In the genomic region with DNA sequence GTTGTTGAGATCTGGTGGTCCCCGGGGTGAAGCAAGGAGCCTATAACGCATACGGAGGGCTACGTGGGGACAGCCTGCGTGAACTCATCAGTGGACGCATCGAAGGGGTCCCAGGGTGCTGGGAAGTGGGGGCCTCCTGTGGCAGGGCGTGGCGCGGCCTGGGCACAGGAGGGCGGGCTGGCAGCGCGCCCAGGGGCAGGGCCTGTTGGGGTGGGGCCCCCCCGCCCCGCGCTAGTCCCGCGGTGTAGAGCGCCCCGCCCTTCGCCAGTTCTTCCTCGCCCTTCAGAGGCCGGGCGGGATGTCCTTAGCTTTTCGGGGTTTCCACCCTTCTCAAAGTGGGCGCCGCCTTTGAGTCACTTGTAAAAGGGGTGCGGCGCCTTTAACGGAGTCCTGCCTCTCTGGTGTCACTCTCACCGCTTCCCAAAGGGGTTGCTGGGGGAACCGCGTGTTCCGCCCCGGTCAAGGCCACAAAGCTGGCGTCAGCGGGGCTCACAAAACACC, we compare ENCODE assay signal across 1 cellular context.
TF ChIP-seq lines count a peak whose summit lies in the region.

No MANE protein-coding gene starts in this region.

TF ChIP-seq in HEK293, 187 proteins besides CTCF, POLR2A, EP300 and RAD21 (continued from another document and continues in another):
- TF ChIP-seq PRDM10 (tag by site-specific recombination; IDR thresholded peaks at IDR 0.05) (peak; percentile 52), ZBTB17 (tag by site-specific recombination; IDR thresholded peaks at IDR 0.05) (no peak), ZNF701 (tag by site-specific recombination; IDR thresholded peaks at IDR 0.05) (no peak), ZNF830 (tag by site-specific recombination; IDR thresholded peaks at IDR 0.05; ENCODE audit: low read depth) (no peak), MZF1 (tag by site-specific recombination; IDR thresholded peaks at IDR 0.05; ENCODE audit: borderline replicate concordance) (no peak), ZNF514 (tag by site-specific recombination; IDR thresholded peaks at IDR 0.05) (no peak), ZNF19 (tag by site-specific recombination; IDR thresholded peaks at IDR 0.05; ENCODE audit: low read depth) (no peak), ZNF37A (tag by site-specific recombination; IDR thresholded peaks at IDR 0.05) (no peak), ZNF350 (tag by site-specific recombination; IDR thresholded peaks at IDR 0.05) (no peak), ZNF76 (tag by site-specific recombination; IDR thresholded peaks at IDR 0.05; ENCODE audit: borderline replicate concordance, low read depth) (no peak; the same call in 1 of the 2 replicates), ZNF654 (tag by site-specific recombination; IDR thresholded peaks at IDR 0.05; ENCODE audit: low read depth) (no peak), ZNF16 (tag by site-specific recombination; IDR thresholded peaks at IDR 0.05; ENCODE audit: low read depth) (no peak), ZBTB48 (tag by site-specific recombination; IDR thresholded peaks at IDR 0.05) (peak; percentile 82), REST (tag by site-specific recombination; IDR thresholded peaks at IDR 0.05) (no peak), ZIC2 (tag by site-specific recombination; IDR thresholded peaks at IDR 0.05) (peak; percentile 53; the same call in 1 of the 2 replicates), MEIS1 (CRISPR knock-in tag; IDR thresholded peaks at IDR 0.05; ENCODE audit: borderline replicate concordance) (no peak), KLF1 (tag by site-specific recombination; IDR thresholded peaks at IDR 0.05) (peak; percentile 99), ZNF645 (tag by site-specific recombination; IDR thresholded peaks at IDR 0.05) (no peak), ZNF23 (tag by site-specific recombination; IDR thresholded peaks at IDR 0.05; ENCODE audit: borderline replicate concordance) (no peak), EGR2 (tag by site-specific recombination; IDR thresholded peaks at IDR 0.05; ENCODE audit: low read depth) (no peak), ZNF768 (tag by site-specific recombination; IDR thresholded peaks at IDR 0.05) (no peak), ZBTB8A (tag by site-specific recombination; IDR thresholded peaks at IDR 0.05) (peak; percentile 93), KLF16 (tag by site-specific recombination; IDR thresholded peaks at IDR 0.05) (no peak), ZNF501 (tag by site-specific recombination; IDR thresholded peaks at IDR 0.05) (no peak; the same call in none of the 2 replicates), ZNF626 (tag by site-specific recombination; IDR thresholded peaks at IDR 0.05) (no peak), PRDM2 (tag by site-specific recombination; IDR thresholded peaks at IDR 0.05; ENCODE audit: borderline replicate concordance) (no peak), ZNF677 (tag by site-specific recombination; IDR thresholded peaks at IDR 0.05) (no peak), ZFP3 (tag by site-specific recombination; IDR thresholded peaks at IDR 0.05; ENCODE audit: low read depth) (no peak), ZNF324 (tag by site-specific recombination; IDR thresholded peaks at IDR 0.05) (no peak), ZSCAN23 (tag by site-specific recombination; IDR thresholded peaks at IDR 0.05) (no peak), ZNF223 (tag by site-specific recombination; IDR thresholded peaks at IDR 0.05) (no peak), ZBTB6 (tag by site-specific recombination; IDR thresholded peaks at IDR 0.05) (no peak), ZNF670 (tag by site-specific recombination; IDR thresholded peaks at IDR 0.05; ENCODE audit: low read depth) (no peak), TSHZ1 (tag by site-specific recombination; IDR thresholded peaks at IDR 0.05; ENCODE audit: borderline replicate concordance) (no peak), ZNF248 (tag by site-specific recombination; IDR thresholded peaks at IDR 0.05) (no peak), ZNF404 (tag by site-specific recombination; IDR thresholded peaks at IDR 0.05) (no peak), ZEB2 (tag by site-specific recombination; IDR thresholded peaks at IDR 0.05) (peak; percentile 52; the same call in 1 of the 2 replicates), YY1 (tag by site-specific recombination; IDR thresholded peaks at IDR 0.05) (no peak)
- TF ChIP-seq, protein P1, sequence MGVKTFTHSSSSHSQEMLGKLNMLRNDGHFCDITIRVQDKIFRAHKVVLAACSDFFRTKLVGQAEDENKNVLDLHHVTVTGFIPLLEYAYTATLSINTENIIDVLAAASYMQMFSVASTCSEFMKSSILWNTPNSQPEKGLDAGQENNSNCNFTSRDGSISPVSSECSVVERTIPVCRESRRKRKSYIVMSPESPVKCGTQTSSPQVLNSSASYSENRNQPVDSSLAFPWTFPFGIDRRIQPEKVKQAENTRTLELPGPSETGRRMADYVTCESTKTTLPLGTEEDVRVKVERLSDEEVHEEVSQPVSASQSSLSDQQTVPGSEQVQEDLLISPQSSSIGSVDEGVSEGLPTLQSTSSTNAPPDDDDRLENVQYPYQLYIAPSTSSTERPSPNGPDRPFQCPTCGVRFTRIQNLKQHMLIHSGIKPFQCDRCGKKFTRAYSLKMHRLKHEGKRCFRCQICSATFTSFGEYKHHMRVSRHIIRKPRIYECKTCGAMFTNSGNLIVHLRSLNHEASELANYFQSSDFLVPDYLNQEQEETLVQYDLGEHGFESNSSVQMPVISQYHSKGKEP (tag by site-specific recombination; IDR thresholded peaks at IDR 0.05) = no peak
